In the genomic region with DNA sequence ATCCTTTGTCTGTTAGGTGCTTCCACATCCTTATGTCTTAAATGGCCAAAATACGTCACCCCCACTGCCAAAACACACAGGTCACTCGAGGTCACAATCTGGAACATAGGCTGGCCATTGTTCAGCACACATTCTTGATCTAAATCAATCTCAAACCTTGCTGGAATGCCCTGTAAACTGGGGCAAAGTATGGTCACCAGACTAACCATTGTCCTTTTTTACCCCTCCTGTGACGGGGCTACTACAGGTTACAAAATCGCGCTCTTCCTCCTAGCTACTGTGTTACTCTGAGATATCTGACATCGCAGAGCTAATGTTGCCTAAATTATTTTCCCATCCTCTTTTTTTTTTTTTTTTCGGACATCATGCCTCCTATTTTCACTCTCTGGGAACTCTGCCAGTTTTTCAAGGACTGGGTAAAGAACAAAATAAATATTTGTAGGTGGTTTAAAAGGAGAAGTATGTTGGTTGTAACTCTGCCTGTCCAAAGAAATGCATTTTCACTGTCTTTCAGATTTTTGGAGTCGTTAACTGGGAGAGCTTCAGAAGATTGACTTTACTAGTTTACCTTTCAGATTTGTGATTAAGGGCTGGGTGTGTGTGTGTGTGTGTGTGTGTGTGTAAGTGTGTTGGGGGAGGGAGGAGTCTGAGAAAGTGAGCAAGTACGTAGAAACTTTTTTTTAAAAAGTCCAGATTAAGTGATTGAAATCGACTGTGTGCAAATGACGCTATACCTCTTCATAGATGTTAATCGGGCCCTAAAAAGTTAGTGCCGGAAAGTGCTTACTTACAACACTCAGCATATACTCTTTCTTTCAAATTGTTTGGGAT, we compare ENCODE assay signal across 8 cellular contexts. TPM values are rescaled to one million over a fixed set of nuclear protein-coding genes. Genes with fewer than 3 reads are reported as not detected.
DNase-seq lines count a peak whose midpoint lies in the region; ATAC-seq and TF ChIP-seq lines count a peak whose summit lies in the region.

No MANE protein-coding gene starts in this region.

- H3K4me1 ChIP-seq in heart left ventricle = peaks cover 4 to 58% (median 40%) of the 10 kb centered on the region in 12 donors

- H3K36me3 ChIP-seq in H7 (replicated peaks; ENCODE audit: control insufficient read depth, insufficient read depth, low read length) = no peaks in the 10 kb centered on the region
- no peaks in the 10 kb centered on the region for H3K36me3 ChIP-seq in SK-N-MC (ENCODE audit: insufficient read depth, low read length)
- no peaks in the 10 kb centered on the region for H3K36me3 ChIP-seq in heart left ventricle

- peak; percentile 64 to 83 (median 70) for ATAC-seq in heart left ventricle
- ATAC-seq in HG03457 (IDR thresholded peaks at IDR 0.05; ENCODE audit: unreplicated experiment) = no peak
- ATAC-seq in GM19397 (IDR thresholded peaks at IDR 0.05; ENCODE audit: unreplicated experiment) = no peak

- H3K4me3 ChIP-seq in H7 (ENCODE audit: insufficient read depth, low read depth, low read length) (peak overlapping the region; percentile 46; the same call in 1 of the 2 replicates), SK-N-MC (peak overlapping the region; percentile 83), heart left ventricle (peak overlapping the region in 11 of 12 donors; percentile 50 to 74 (median 63))

- H3K9ac ChIP-seq in SK-N-MC (ENCODE audit: insufficient read length) = peak overlapping the region; percentile 78

- H3K9me3 ChIP-seq in SK-N-MC (ENCODE audit: low read depth, low read length) = no peaks in the 10 kb centered on the region
- no peaks in the 10 kb centered on the region for H3K9me3 ChIP-seq in heart left ventricle

- intact Hi-C loops in heart left ventricle (cut with DNase I) = loop anchor here in 7 of 10 donors (5.0 to 10.0 kb wide), 4 partner anchors 149 to 299 kb away; no protein-coding TSS in a partner anchor

- WGBS in heart left ventricle, 4 donors = 16 to 22% (median 18%) methylated on average over 13 of the region's 13 CpGs

- DNase-seq in H7 (no peak), SK-N-MC (ENCODE audit: low read depth, low spot score) (no peak), heart left ventricle (peak in 4 of 5 donors; percentile 37 to 62 (median 55)), retina (peak; percentile 57), midbrain (lab: John Stamatoyannopoulos, UW) (no peak), KG1 (lab: John Stamatoyannopoulos, UW) (no peak)

- H3K27ac ChIP-seq in SK-N-MC (peak overlapping the region; percentile 92), heart left ventricle (peak overlapping the region; percentile 86 to 93 (median 88))

- TF ChIP-seq CTCF in heart left ventricle (IDR thresholded peaks at IDR 0.05) = no peak

- no peaks in the 10 kb centered on the region for H3K27me3 ChIP-seq in H7 (ENCODE audit: control insufficient read depth, insufficient read depth, low read length)
- no peaks in the 10 kb centered on the region for H3K27me3 ChIP-seq in heart left ventricle

- TF ChIP-seq POLR2A in heart left ventricle (IDR thresholded peaks at IDR 0.05) = no peak

RNA-seq across cellular contexts. Expression of gene KIAA1217, which starts 0.9 kb away (rescaled TPM):
- 3.0 and 3.7 TPM in 2 replicates for total RNA-seq in H7 (2014; rRNA removed; shearing (Covaris generic))
- total RNA-seq in heart left ventricle = 10 to 100 TPM; 28.0 to 66.7 (median 38.7) TPM
- polyA plus RNA-seq in heart left ventricle = 10 to 100 TPM; 12.7 to 18.3 TPM

Comparison
In these comparisons a context has a peak if more than half of its experiments do, and no peak if none do; other contexts are left out.
1. DNase-seq: peak in heart left ventricle (4 of 5) and retina (single experiment); none in H7 (single experiment), SK-N-MC (single experiment), midbrain (single experiment) and KG1 (single experiment).
2. ATAC-seq: peak in heart left ventricle (4 of 4); none in HG03457 (single experiment) and GM19397 (single experiment).
3. Peak in every context shown above with its lines, with median percentiles within 50 percentile points of each other: H3K4me3 ChIP-seq.